Comparison of ENCODE assay signal across 30 cellular contexts in genomic region chr13:35367586-35367985, GRCh38.
"Had no signal": no experiment of that assay in that cellular context is flagged by ENCODE, and none has a peak within 500 bp of the region (broad histone marks: within the 10 kb centered on the region; RNA-seq: fewer than 3 reads in every experiment).

No MANE protein-coding gene starts in this region.

- H3K4me3 ChIP-seq: ascending aorta, cardiac muscle cell had no signal

- DNase-seq: activated CD4-positive, alpha-beta memory T cell treated with anti-CD3 and anti-CD28 coated beads, Interleukin-2, amount 10 ng/mL, durations not matched to agents 7 days and 5 days; activated CD4-positive, alpha-beta T cell treated with anti-CD3 and anti-CD28 coated beads for 1 hour; activated CD4-positive, alpha-beta T cell treated with anti-CD3 and anti-CD28 coated beads for 36 hours; activated CD4-positive, alpha-beta T cell treated with anti-CD3 and anti-CD28 coated beads for 48 hours; activated CD4-positive, alpha-beta T cell treated with anti-CD3 and anti-CD28 coated beads, Interleukin-2, amount 10 ng/mL, durations not matched to agents 7 days and 5 days; activated CD4-positive, alpha-beta T cell treated with anti-CD3 and anti-CD28 coated beads, Interleukin-2, amount 50 U/mL, for 48 hours; activated CD4-positive, CD25-positive, alpha-beta regulatory T cell; activated CD8-positive, alpha-beta memory T cell treated with anti-CD3 and anti-CD28 coated beads for 24 hours; activated CD8-positive, alpha-beta memory T cell treated with anti-CD3 and anti-CD28 coated beads, Interleukin-2, amount 10 ng/mL, durations not matched to agents 7 days and 5 days; activated CD8-positive, alpha-beta memory T cell treated with anti-CD3 and anti-CD28 coated beads, Interleukin-2, amount 50 U/mL, for 48 hours; activated CD8-positive, alpha-beta T cell treated with anti-CD3 and anti-CD28 coated beads, Interleukin-2, amount 10 ng/mL, durations not matched to agents 7 days and 5 days; activated effector memory CD4-positive, alpha-beta T cell treated with Interleukin-2 at 50 U/mL for 16 hours; activated gamma-delta T cell; activated naive CD4-positive, alpha-beta T cell treated with anti-CD3 and anti-CD28 coated beads, Interleukin-2, amount 10 ng/mL, durations not matched to agents 7 days and 5 days; activated naive CD4-positive, alpha-beta T cell treated with Interleukin-2 at 50 U/mL for 16 hours; activated naive CD8-positive, alpha-beta T cell treated with anti-CD3 and anti-CD28 coated beads, Interleukin-2, amount 10 ng/mL, durations not matched to agents 7 days and 5 days; activated naive CD8-positive, alpha-beta T cell treated with anti-CD3 and anti-CD28 coated beads, Interleukin-2, amount 50 U/mL, for 24 hours; activated T-cell treated with anti-CD3 and anti-CD28 coated beads, Interleukin-2, amount 50 U/mL, for 24 hours; activated T-cell treated with anti-CD3 and anti-CD28 coated beads, Interleukin-2, amount 50 U/mL, for 48 hours; amygdala; anterior cingulate cortex; central memory CD4-positive, alpha-beta T cell; T-helper 1 cell; T-helper 2 cell; T-helper 9 cell; WERI-Rb-1 had no signal

- H3K36me3 ChIP-seq: ascending aorta, cardiac muscle cell, WERI-Rb-1 had no signal

- ATAC-seq: activated CD4-positive, alpha-beta T cell treated with anti-CD3 and anti-CD28 coated beads for 36 hours; activated CD4-positive, CD25-positive, alpha-beta regulatory T cell treated with anti-CD3 and anti-CD28 coated beads, Interleukin-2, amount 50 U/mL, for 24 hours; activated CD8-positive, alpha-beta memory T cell treated with anti-CD3 and anti-CD28 coated beads, Interleukin-2, amount 10 ng/mL, durations not matched to agents 7 days and 5 days; activated CD8-positive, alpha-beta T cell treated with anti-CD3 and anti-CD28 coated beads, Interleukin-2, amount 10 ng/mL, durations not matched to agents 7 days and 5 days; activated naive CD8-positive, alpha-beta T cell treated with anti-CD3 and anti-CD28 coated beads, Interleukin-2, amount 50 U/mL, for 24 hours; WTC11 had no signal

- H3K27ac ChIP-seq: ascending aorta, cardiac muscle cell, WERI-Rb-1 had no signal

- H3K4me1 ChIP-seq: ascending aorta had no signal

- H3K27me3 ChIP-seq: ascending aorta, cardiac muscle cell had no signal
